ENCODE assay signal across 8 cellular contexts in genomic region chr16:67719048-67719777, GRCh38. TPM values are rescaled to one million over a fixed set of nuclear protein-coding genes. Genes with fewer than 3 reads are reported as not detected.
A peak's percentile ranks its signal among the peaks of the same experiment; 100 is the strongest.
DNase-seq lines count a peak whose midpoint lies in the region; ATAC-seq and TF ChIP-seq lines count a peak whose summit lies in the region.

Gene GFOD2 (minus strand): TSS chr16:67719316. CDS start chr16:67685715, 33,601 bp downstream.

- peaks cover 1% of the 10 kb centered on the region; the same call in 1 of the 2 replicates for H3K36me3 ChIP-seq in BJ (ENCODE audit: control insufficient read depth, insufficient read depth, low read length)

- H3K27me3 Mint-ChIP-seq in activated CD4-positive, alpha-beta T cell treated with anti-CD3 and anti-CD28 coated beads, Interleukin-2, amount 10 ng/mL, durations not matched to agents 7 days and 5 days: no peaks in the 10 kb centered on the region

- peaks cover 29% of the 10 kb centered on the region for H3K4me1 Mint-ChIP-seq in activated CD4-positive, alpha-beta T cell treated with anti-CD3 and anti-CD28 coated beads, Interleukin-2, amount 10 ng/mL, durations not matched to agents 7 days and 5 days

- peak within 1 kb of the TSS; percentile 94 for H3K4me3 Mint-ChIP-seq in activated CD4-positive, alpha-beta T cell treated with anti-CD3 and anti-CD28 coated beads, Interleukin-2, amount 10 ng/mL, durations not matched to agents 7 days and 5 days

- POLR2A ChIA-PET in BJ (lab: Charles Lee): interaction anchor here (0.5 kb wide), 2 partner anchors 24 to 396 kb away, joined by 4 to 6 read pairs; no protein-coding TSS in a partner anchor
- POLR2A ChIA-PET in activated CD4-positive, alpha-beta T cell treated with anti-CD3 and anti-CD28 coated beads, Interleukin-2, amount 10 ng/mL, durations not matched to agents 7 days and 5 days (lab: Charles Lee): no interaction called here

- no peak for TF ChIP-seq CTCF in BJ (IDR thresholded peaks at IDR 0.05; ENCODE audit: insufficient read depth, low read depth, low read length)

- H3K36me3 Mint-ChIP-seq in activated CD4-positive, alpha-beta T cell treated with anti-CD3 and anti-CD28 coated beads, Interleukin-2, amount 10 ng/mL, durations not matched to agents 7 days and 5 days (ENCODE audit: low read depth): no peaks in the 10 kb centered on the region

- H3K4me3 ChIP-seq in BJ (ENCODE audit: low read depth, low read length): peak within 1 kb of the TSS; percentile 95

- H3K27me3 ChIP-seq in BJ (ENCODE audit: control insufficient read depth, insufficient read depth, low read length): no peaks in the 10 kb centered on the region

- ATAC-seq in HG03469 (IDR thresholded peaks at IDR 0.05; ENCODE audit: unreplicated experiment) (peak; percentile 73), left lobe of liver (peak; percentile 89)

- CTCF ChIA-PET in BJ (lab: Yijun Ruan, JAX): interaction anchor here (0.7 to 1.9 kb wide), 6 partner anchors 10 to 198 kb away, joined by 3 to 6 read pairs (median 4); no protein-coding TSS in a partner anchor
- CTCF ChIA-PET in activated CD4-positive, alpha-beta T cell treated with anti-CD3 and anti-CD28 coated beads, Interleukin-2, amount 10 ng/mL, durations not matched to agents 7 days and 5 days (lab: Charles Lee): interaction anchor here (0.5 to 1.6 kb wide), 10 partner anchors 11 to 198 kb away, joined by 3 to 7 read pairs (median 4); no protein-coding TSS in a partner anchor

- DNase-seq in BJ (ENCODE audit: low read depth) (peak; percentile 63), GM19240 (ENCODE audit: insufficient read length, low spot score) (peak; percentile 99), NCI-H526 treated with DMSO at 0.1 percent for 48 hours (lab: John Stamatoyannopoulos, UW) (peak; percentile 60), cortex of kidney (lab: John Stamatoyannopoulos, UW) (peak; percentile 60), left lobe of liver (ENCODE audit: low spot score) (peak; percentile 98)
- DNase-seq in activated CD4-positive, alpha-beta T cell treated with anti-CD3 and anti-CD28 coated beads, Interleukin-2, amount 10 ng/mL, durations not matched to agents 7 days and 5 days: peak; percentile 98
- DNase-seq in stimulated activated CD4-positive, alpha-beta T cell treated with anti-CD3 and anti-CD28 coated beads, Interleukin-2, amount 100 ng/mL, for 4 hours (ENCODE audit: low read depth): peak; percentile 97

- peak within 1 kb of the TSS; percentile 96 for H3K27ac Mint-ChIP-seq in activated CD4-positive, alpha-beta T cell treated with anti-CD3 and anti-CD28 coated beads, Interleukin-2, amount 10 ng/mL, durations not matched to agents 7 days and 5 days

- no peaks in the 10 kb centered on the region for H3K9me3 Mint-ChIP-seq in activated CD4-positive, alpha-beta T cell treated with anti-CD3 and anti-CD28 coated beads, Interleukin-2, amount 10 ng/mL, durations not matched to agents 7 days and 5 days

RNA-seq across cellular contexts. Expression of gene GFOD2, which starts in this region (rescaled TPM):
- 11.4 and 13.6 TPM in 2 replicates for polyA plus RNA-seq in BJ (2011; rRNA removed)
- polyA minus RNA-seq in BJ (2011; rRNA and poly(A)+ RNA removed): 9.5 and 17.1 TPM in 2 replicates
- total RNA-seq in activated CD4-positive, alpha-beta T cell treated with anti-CD3 and anti-CD28 coated beads, Interleukin-2, amount 10 ng/mL, durations not matched to agents 7 days and 5 days: 10 to 100 TPM; 11.2 to 11.9 TPM
- 33.8 TPM for total RNA-seq in left lobe of liver

Comparison
In these comparisons a context has a peak if more than half of its experiments do, and no peak if none do; other contexts are left out.
1. Peak in every context shown above with its lines: DNase-seq, ATAC-seq and H3K4me3 ChIP-seq.